8 cellular contexts compared by ENCODE assay signal in genomic region chr14:59537476-59537875, GRCh38.
"Had no signal": no experiment of that assay in that cellular context is flagged by ENCODE, and none has a peak within 500 bp of the region (broad histone marks: within the 10 kb centered on the region; RNA-seq: fewer than 3 reads in every experiment).

No MANE protein-coding gene starts in this region.

- ATAC-seq: HCT116, HepG2 had no signal

- H3K4me3 ChIP-seq: GM23248, HAP-1 had no signal

- FAIRE-seq: HepG2 had no signal

- H3K9me3 ChIP-seq: HAP-1 had no signal

- DNase-seq: GM23248, GOT3, H7, KBM-7 had no signal

- H3K27ac ChIP-seq: GM23248, KMS-11 had no signal

- H3K4me1 ChIP-seq: HAP-1 had no signal

- H3K36me3 ChIP-seq: HAP-1 had no signal
